9 cellular contexts compared by ENCODE assay signal in the genomic region with DNA sequence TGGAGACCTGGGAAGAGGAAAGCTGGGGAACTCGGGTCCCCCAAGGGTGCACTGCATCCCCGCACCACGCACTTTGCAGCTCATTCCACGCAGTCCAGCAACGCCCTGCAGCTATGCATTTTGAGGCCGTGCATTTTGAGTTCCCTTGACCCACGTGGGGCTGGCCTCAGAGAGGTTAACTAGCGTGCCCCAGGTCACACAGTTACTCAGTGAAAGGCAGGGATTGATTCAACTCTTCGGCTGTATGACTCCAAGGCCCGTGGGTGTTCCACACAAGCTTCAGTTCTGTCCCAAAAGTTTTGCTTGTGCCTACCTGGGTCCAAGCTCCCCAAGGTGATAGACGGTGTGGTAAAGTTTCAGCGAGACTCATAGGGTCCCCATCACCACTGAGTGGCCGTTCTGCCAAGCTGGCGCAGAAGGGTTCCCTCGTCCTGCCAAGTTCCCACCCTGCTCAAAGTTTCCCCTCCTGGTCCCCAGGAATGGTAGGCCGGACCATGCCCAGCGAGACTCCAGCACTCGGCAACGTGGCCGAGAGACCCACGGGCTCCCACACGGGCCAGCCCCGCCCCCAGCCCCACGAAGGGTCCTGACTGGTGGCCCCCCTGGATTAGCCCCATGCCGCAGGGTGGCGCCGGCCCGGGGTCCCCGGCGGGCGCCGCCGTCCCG. TPM values are rescaled to one million over a fixed set of nuclear protein-coding genes. Genes with fewer than 3 reads are reported as not detected.
A peak's percentile ranks its signal among the peaks of the same experiment; 100 is the strongest.
DNase-seq lines count a peak whose midpoint lies in the region; ATAC-seq and TF ChIP-seq lines count a peak whose summit lies in the region.
"Had no signal": no experiment of that assay in that cellular context is flagged by ENCODE, and none has a peak within 500 bp of the region (broad histone marks: within the 10 kb centered on the region; RNA-seq: fewer than 3 reads in every experiment).

No MANE protein-coding gene starts in this region.

- WGBS in esophagus, 2 donors: 4 to 12% methylated on average over 29 to 34 of the region's 34 CpGs
- WGBS in ovary, 3 donors: 1 to 2% (median 2%) methylated on average over 21 to 34 of the region's 34 CpGs

- H3K4me1 ChIP-seq in esophagus (ENCODE audit: control insufficient read depth in 2 of 2, insufficient read depth in 2 of 2, low read length in 1 of 2) (peaks cover 6 to 21% of the 10 kb centered on the region in 2 donors), ovary (ENCODE audit: insufficient read depth) (peaks cover 26% of the 10 kb centered on the region)

- intact Hi-C loops in ovary (cut with DNase I): no loop called here

- TF ChIP-seq CTCF in RWPE1 (conservative IDR thresholded peaks at IDR 0.05; ENCODE audit: low read depth) (no peak), ovary (IDR thresholded peaks at IDR 0.05) (no peak), GM13976 (IDR thresholded peaks at IDR 0.05; ENCODE audit: borderline replicate concordance, control extremely low read depth, extremely low read depth, insufficient read depth, missing control alignments) (no peak)

- TF ChIP-seq POLR2A in ovary (IDR thresholded peaks at IDR 0.05): no peak

- no peaks in the 10 kb centered on the region for H3K9me3 ChIP-seq in esophagus (ENCODE audit: control insufficient read depth in 2 of 2, insufficient read depth in 1 of 2, low read depth in 1 of 2, low read length in 1 of 2)
- H3K9me3 ChIP-seq in ovary: no peaks in the 10 kb centered on the region

- peak overlapping the region; percentile 62 to 72 for H3K4me3 ChIP-seq in esophagus (ENCODE audit: low read depth in 1 of 2, low read length in 2 of 2)
- peak overlapping the region; percentile 76 for H3K4me3 ChIP-seq in ovary

- TF ChIP-seq EP300 in ovary (IDR thresholded peaks at IDR 0.05): no peak

- ATAC-seq in GM19397 (IDR thresholded peaks at IDR 0.05; ENCODE audit: unreplicated experiment) (peak; percentile 20), GM18873 (IDR thresholded peaks at IDR 0.05; ENCODE audit: low FRiP score, unreplicated experiment) (no peak)

- CTCF ChIA-PET in RWPE1 (lab: Yijun Ruan, JAX): no interaction called here

- H3K27me3 ChIP-seq in esophagus (ENCODE audit: control insufficient read depth in 1 of 2, insufficient read depth in 2 of 2, low read length in 2 of 2) (no peaks in the 10 kb centered on the region), ovary (no peaks in the 10 kb centered on the region)

- H3K36me3 ChIP-seq in esophagus (ENCODE audit: control insufficient read depth in 2 of 2, insufficient read depth in 2 of 2, low read length in 1 of 2) (no peaks in the 10 kb centered on the region), ovary (no peaks in the 10 kb centered on the region)

- POLR2A ChIA-PET in RWPE1 (lab: Yijun Ruan, JAX; ENCODE audit: low non-redundant PET): interaction anchor here (0.5 to 1.5 kb wide), 5 partner anchors 15 to 153 kb away, joined by 3 to 7 read pairs (median 4); a partner anchor contains a TSS

- no peak for DNase-seq in RWPE1 (ENCODE audit: low spot score)
- DNase-seq in ovary: peak in 4 of 5 donors; percentile 43 to 72 (median 66)
- DNase-seq in epidermal melanocyte (ENCODE audit: insufficient read length, low spot score): no peak
- DNase-seq in COLO668 (lab: John Stamatoyannopoulos, UW; ENCODE audit: unreplicated experiment): no peak
- DNase-seq in GM13976 (ENCODE audit: low spot score): no peak

- in situ Hi-C loops in GM13976 (cut with MboI; ENCODE audit: low sequenced_read_pairs, unreplicated experiment): no loop called here

- peak overlapping the region; percentile 96 for H3K27ac ChIP-seq in RWPE1
- H3K27ac ChIP-seq in esophagus (ENCODE audit: low read depth in 2 of 2, low read length in 1 of 2): peak overlapping the region; percentile 87 to 90
- H3K27ac ChIP-seq in ovary: peak overlapping the region; percentile 16 to 58

RNA-seq across cellular contexts. Expression of a gene that starts 0.6 kb away (rescaled TPM):
- polyA plus RNA-seq in esophagus (10 to 100 TPM; 37.6 to 55.0 TPM), ovary (10 to 100 TPM; 37.9 to 65.0 TPM)
- total RNA-seq in ovary: 100 to 1,000 TPM in 4 of 7 donors, 10 to 100 TPM in 3; 27.3 to 294 (median 116) TPM

RNA-seq across cellular contexts. Expression of a gene that starts 40.3 kb away (rescaled TPM):
- polyA plus RNA-seq in esophagus (1 to 10 TPM in 1 of 2 donors, under 1 TPM in 1; 0.18 to 1.1 TPM), ovary (not detected)
- total RNA-seq in ovary: 10 to 100 TPM in 2 of 7 donors, 1 to 10 TPM in 1, not detected in 4; 2.6 to 19.2 (median 15.4) TPM
- total RNA-seq: RPMI7951 had no signal

Comparison
In these comparisons a context has a peak if more than half of its experiments do, and no peak if none do; other contexts are left out.
1. DNase-seq: peak in ovary (4 of 5); none in RWPE1 (single experiment), epidermal melanocyte (single experiment), COLO668 (single experiment) and GM13976 (single experiment).
2. H3K27ac ChIP-seq: peak in every context shown above with its lines; median percentile 96 in RWPE1; 88 in esophagus; 37 in ovary.